14 cellular contexts compared by ENCODE assay signal in genomic region chr20:38855356-38855755, GRCh38. TPM values are rescaled to one million over a fixed set of nuclear protein-coding genes. Genes with fewer than 3 reads are reported as not detected.
A peak's percentile ranks its signal among the peaks of the same experiment; 100 is the strongest.
DNase-seq lines count a peak whose midpoint lies in the region; ATAC-seq lines count a peak whose summit lies in the region.
"Had no signal": no experiment of that assay in that cellular context is flagged by ENCODE, and none has a peak within 500 bp of the region (broad histone marks: within the 10 kb centered on the region; RNA-seq: fewer than 3 reads in every experiment).

No MANE protein-coding gene starts in this region.

- DNase-seq in activated CD8-positive, alpha-beta memory T cell treated with anti-CD3 and anti-CD28 coated beads, Interleukin-2, amount 10 ng/mL, durations not matched to agents 7 days and 5 days: peak; percentile 12
- DNase-seq in activated CD8-positive, alpha-beta memory T cell treated with anti-CD3 and anti-CD28 coated beads, Interleukin-2, amount 50 U/mL, for 48 hours: no peak
- peak; percentile 49 to 80 for DNase-seq in NCI-H2081 (lab: John Stamatoyannopoulos, UW)
- peak; percentile 39 for DNase-seq in dermis blood vessel endothelial cell
- DNase-seq in SKM-1 (lab: John Stamatoyannopoulos, UW; ENCODE audit: unreplicated experiment): no peak
- no peak for DNase-seq in T-helper 2 cell
- DNase-seq: activated CD4-positive, alpha-beta T cell treated with anti-CD3 and anti-CD28 coated beads for 48 hours; activated naive CD4-positive, alpha-beta T cell; Kasumi-1; NCI-H2171; uterus had no signal

- H3K27ac Mint-ChIP-seq in activated CD8-positive, alpha-beta memory T cell treated with anti-CD3 and anti-CD28 coated beads, Interleukin-2, amount 10 ng/mL, durations not matched to agents 7 days and 5 days: no peak overlapping the region
- peak overlapping the region; percentile 93 for H3K27ac Mint-ChIP-seq in stimulated activated memory B cell treated with anti-CD40 and anti-IgM and Interleukin-4, amounts not matched to agents 10 μg/mL and 1 μg/mL and 100 μg/mL, for 72 hours

- ATAC-seq in activated CD8-positive, alpha-beta memory T cell treated with anti-CD3 and anti-CD28 coated beads, Interleukin-2, amount 10 ng/mL, durations not matched to agents 7 days and 5 days: no peak
- ATAC-seq in stimulated activated memory B cell treated with anti-CD40 and anti-IgM and Interleukin-4, amounts not matched to agents 10 μg/mL and 1 μg/mL and 100 μg/mL, for 72 hours: no peak
- ATAC-seq in HG02970 (IDR thresholded peaks at IDR 0.05; ENCODE audit: low FRiP score, unreplicated experiment): no peak

- H3K4me3 Mint-ChIP-seq in activated CD8-positive, alpha-beta memory T cell treated with anti-CD3 and anti-CD28 coated beads, Interleukin-2, amount 10 ng/mL, durations not matched to agents 7 days and 5 days: no peak overlapping the region
- no peak overlapping the region for H3K4me3 Mint-ChIP-seq in stimulated activated memory B cell treated with anti-CD40 and anti-IgM and Interleukin-4, amounts not matched to agents 10 μg/mL and 1 μg/mL and 100 μg/mL, for 72 hours
- H3K4me3 Mint-ChIP-seq: central memory CD8-positive, alpha-beta T cell had no signal

- H3K36me3 Mint-ChIP-seq in activated CD8-positive, alpha-beta memory T cell treated with anti-CD3 and anti-CD28 coated beads, Interleukin-2, amount 10 ng/mL, durations not matched to agents 7 days and 5 days: peaks cover 36% of the 10 kb centered on the region
- H3K36me3 Mint-ChIP-seq in stimulated activated memory B cell treated with anti-CD40 and anti-IgM and Interleukin-4, amounts not matched to agents 10 μg/mL and 1 μg/mL and 100 μg/mL, for 72 hours: peaks cover 52% of the 10 kb centered on the region

- no peaks in the 10 kb centered on the region for H3K27me3 Mint-ChIP-seq in activated CD8-positive, alpha-beta memory T cell treated with anti-CD3 and anti-CD28 coated beads, Interleukin-2, amount 10 ng/mL, durations not matched to agents 7 days and 5 days
- H3K27me3 Mint-ChIP-seq in stimulated activated memory B cell treated with anti-CD40 and anti-IgM and Interleukin-4, amounts not matched to agents 10 μg/mL and 1 μg/mL and 100 μg/mL, for 72 hours: no peaks in the 10 kb centered on the region
- H3K27me3 Mint-ChIP-seq: central memory CD8-positive, alpha-beta T cell had no signal

- CTCF ChIA-PET in activated CD8-positive, alpha-beta memory T cell treated with anti-CD3 and anti-CD28 coated beads, Interleukin-2, amount 10 ng/mL, durations not matched to agents 7 days and 5 days (lab: Charles Lee): interaction anchor here (0.7 to 2.1 kb wide), 2 partner anchors 9 to 49 kb away, joined by 3 to 4 read pairs; no protein-coding TSS in a partner anchor

- no peaks in the 10 kb centered on the region for H3K9me3 Mint-ChIP-seq in activated CD8-positive, alpha-beta memory T cell treated with anti-CD3 and anti-CD28 coated beads, Interleukin-2, amount 10 ng/mL, durations not matched to agents 7 days and 5 days (ENCODE audit: low read depth)
- no peaks in the 10 kb centered on the region for H3K9me3 Mint-ChIP-seq in stimulated activated memory B cell treated with anti-CD40 and anti-IgM and Interleukin-4, amounts not matched to agents 10 μg/mL and 1 μg/mL and 100 μg/mL, for 72 hours
- H3K9me3 Mint-ChIP-seq: central memory CD8-positive, alpha-beta T cell had no signal

- peaks cover 74% of the 10 kb centered on the region for H3K4me1 Mint-ChIP-seq in activated CD8-positive, alpha-beta memory T cell treated with anti-CD3 and anti-CD28 coated beads, Interleukin-2, amount 10 ng/mL, durations not matched to agents 7 days and 5 days
- H3K4me1 Mint-ChIP-seq in stimulated activated memory B cell treated with anti-CD40 and anti-IgM and Interleukin-4, amounts not matched to agents 10 μg/mL and 1 μg/mL and 100 μg/mL, for 72 hours: peaks cover 83% of the 10 kb centered on the region

RNA-seq across cellular contexts. Expression of gene PPP1R16B, which starts 49.9 kb away (rescaled TPM):
- 100 to 1,000 TPM in 1 of 2 experiments, 10 to 100 TPM in 1; 86.5 to 128 TPM for total RNA-seq in activated CD8-positive, alpha-beta memory T cell treated with anti-CD3 and anti-CD28 coated beads, Interleukin-2, amount 10 ng/mL, durations not matched to agents 7 days and 5 days
- 247 and 304 TPM in 2 replicates for total RNA-seq in dermis blood vessel endothelial cell

Comparison
In these comparisons a context has a peak if more than half of its experiments do, and no peak if none do; other contexts are left out.
1. DNase-seq: peak in activated CD8-positive, alpha-beta memory T cell treated with anti-CD3 and anti-CD28 coated beads, Interleukin-2, amount 10 ng/mL, durations not matched to agents 7 days and 5 days (single experiment), NCI-H2081 (2 of 2) and dermis blood vessel endothelial cell (single experiment); none in activated CD8-positive, alpha-beta memory T cell treated with anti-CD3 and anti-CD28 coated beads, Interleukin-2, amount 50 U/mL, for 48 hours (single experiment), SKM-1 (single experiment) and T-helper 2 cell (0 of 5).